Comparison of ENCODE assay signal across 3 cellular contexts in genomic region chr12:76198839-76199238, GRCh38.
TF ChIP-seq lines count a peak whose summit lies in the region.

No MANE protein-coding gene starts in this region.

TF ChIP-seq in HCT116, 20 proteins besides CTCF, POLR2A, EP300 and RAD21 (continued from another document):
- no peak for TF ChIP-seq MAX (IDR thresholded peaks at IDR 0.05)
- TF ChIP-seq CBX3 (IDR thresholded peaks at IDR 0.05; ENCODE audit: low read depth) = peak; percentile 51; the same call in 1 of the 2 replicates
- TF ChIP-seq EGR1 (IDR thresholded peaks at IDR 0.05; ENCODE audit: low read depth) = no peak
- no peak for TF ChIP-seq SP1 (IDR thresholded peaks at IDR 0.05; ENCODE audit: low read depth)
- TF ChIP-seq ZFX (IDR thresholded peaks at IDR 0.05) = no peak

TF ChIP-seq in HEK293, 187 proteins besides CTCF, POLR2A, EP300 and RAD21 (continued from another document):
- peak; percentile 32; the same call in 1 of the 2 replicates for TF ChIP-seq TRIM28 (IDR thresholded peaks at IDR 0.05; ENCODE audit: borderline replicate concordance, low read length)
TF ChIP-seq in HEK293: peak in this region for 2.

TF ChIP-seq in K562, 482 proteins besides CTCF, POLR2A, EP300 and RAD21:
- TF ChIP-seq ELK1 (CRISPR knock-in tag; IDR thresholded peaks at IDR 0.05) (no peak), TCF7 (IDR thresholded peaks at IDR 0.05; ENCODE audit: borderline replicate concordance) (no peak), ADNP (tag; IDR thresholded peaks at IDR 0.05) (no peak), ZNF280A (IDR thresholded peaks at IDR 0.05; ENCODE audit: low read depth, partially characterized antibody) (peak; percentile 28), DNMT1 (IDR thresholded peaks at IDR 0.05) (no peak), CBX5 (IDR thresholded peaks at IDR 0.05; ENCODE audit: borderline replicate concordance, low read depth) (peak; percentile 79; the same call in 1 of the 2 replicates), CBX3 (IDR thresholded peaks at IDR 0.05; ENCODE audit: borderline replicate concordance in 1 of 2, low read length in 2 of 2) (peak in 1 of 2 experiments; percentile 69; a peak in 2 of 3 replicates), SPI1 (IDR thresholded peaks at IDR 0.05; ENCODE audit: borderline replicate concordance, low read depth, low read length) (no peak), ZBTB8A (IDR thresholded peaks at IDR 0.05; ENCODE audit: partially characterized antibody) (no peak), SNAPC5 (CRISPR knock-in tag; IDR thresholded peaks at IDR 0.05) (no peak), ZNF253 (CRISPR knock-in tag; conservative IDR thresholded peaks at IDR 0.05) (no peak), CBX1 (IDR thresholded peaks at IDR 0.05; ENCODE audit: low read depth) (peak; percentile 36; the same call in 1 of the 2 replicates), FOXP1 (CRISPR knock-in tag; IDR thresholded peaks at IDR 0.05) (no peak), EGR1 (conservative IDR thresholded peaks at IDR 0.05) (no peak), MXD1 (CRISPR knock-in tag; IDR thresholded peaks at IDR 0.05; ENCODE audit: borderline replicate concordance, poor library complexity, severe bottlenecking) (no peak), TRIM28 (IDR thresholded peaks at IDR 0.05) (peak; percentile 66; the same call in 1 of the 2 replicates), ZNF79 (CRISPR knock-in tag; IDR thresholded peaks at IDR 0.05; ENCODE audit: low read depth) (no peak), TRIM24 (IDR thresholded peaks at IDR 0.05) (peak in 1 of 2 experiments; percentile 48; a peak in 1 of 4 replicates), ZFPM2 (CRISPR knock-in tag; IDR thresholded peaks at IDR 0.05) (no peak), MAZ (CRISPR knock-in tag; conservative IDR thresholded peaks at IDR 0.05 in 1 of 2, IDR thresholded peaks at IDR 0.05 in 1 of 2) (no peak), DLX4 (CRISPR knock-in tag; IDR thresholded peaks at IDR 0.05) (no peak), NFE2 (IDR thresholded peaks at IDR 0.05; ENCODE audit: low read depth) (no peak), ARID3A (IDR thresholded peaks at IDR 0.05; ENCODE audit: borderline replicate concordance, low read depth, low read length) (no peak)
